ENCODE assay signal across 18 cellular contexts in the genomic region with DNA sequence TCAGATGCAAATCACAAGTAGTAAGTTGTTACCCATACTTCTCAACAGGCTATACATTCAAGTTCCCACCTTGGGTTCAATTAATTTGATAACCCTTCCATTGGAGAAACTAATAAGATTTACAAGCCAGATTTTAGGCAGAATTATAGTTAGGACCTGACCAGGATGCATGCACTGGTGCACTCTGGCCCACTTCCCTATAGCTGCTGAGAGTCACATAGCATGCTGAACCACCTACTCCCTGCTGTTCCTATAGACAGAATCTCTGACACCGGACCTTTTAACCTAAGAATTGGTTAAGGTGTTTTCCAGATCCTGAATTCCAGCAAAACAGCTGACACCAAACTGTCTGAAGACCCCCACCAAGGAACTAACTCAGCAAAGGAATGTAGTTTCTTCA.
"Had no signal": no experiment of that assay in that cellular context is flagged by ENCODE, and none has a peak within 500 bp of the region (broad histone marks: within the 10 kb centered on the region; RNA-seq: fewer than 3 reads in every experiment).

No MANE protein-coding gene starts in this region.

- H3K4me1 ChIP-seq: adrenal gland had no signal

- H3K36me3 ChIP-seq: adrenal gland had no signal

- H3K4me1 Mint-ChIP-seq: WTC11 had no signal

- H3K4me3 Mint-ChIP-seq: activated CD4-positive, alpha-beta memory T cell treated with anti-CD3 and anti-CD28 coated beads, Interleukin-2, amount 10 ng/mL, durations not matched to agents 7 days and 5 days; activated naive CD8-positive, alpha-beta T cell treated with anti-CD3 and anti-CD28 coated beads, Interleukin-2, amount 10 ng/mL, durations not matched to agents 7 days and 5 days; T-helper 17 cell; WTC11 had no signal

- H3K27me3 ChIP-seq: adrenal gland had no signal

- DNase-seq: activated CD4-positive, alpha-beta memory T cell treated with anti-CD3 and anti-CD28 coated beads, Interleukin-2, amount 10 ng/mL, durations not matched to agents 7 days and 5 days; activated CD4-positive, alpha-beta T cell treated with anti-CD3 and anti-CD28 coated beads for 1 hour; activated CD4-positive, alpha-beta T cell treated with anti-CD3 and anti-CD28 coated beads, Interleukin-2, amount 50 U/mL, for 1 hour; activated naive CD4-positive, alpha-beta T cell treated with anti-CD3 and anti-CD28 coated beads, Interleukin-2, amount 50 U/mL, for 16 hours; activated naive CD8-positive, alpha-beta T cell treated with anti-CD3 and anti-CD28 coated beads, Interleukin-2, amount 10 ng/mL, durations not matched to agents 7 days and 5 days; adrenal gland; anterior cingulate cortex; Kasumi-1; NCI-H1105 treated with DMSO at 0.1 percent for 48 hours; NCI-H1436 treated with DMSO at 0.1 percent for 48 hours; NCI-H187; NCI-H2081; NCI-H510A treated with DMSO at 0.1 percent for 48 hours; PC-9; SIG-M5; T-helper 17 cell; T-helper 9 cell had no signal

- H3K4me2 ChIP-seq: PC-9 had no signal

- H2AFZ ChIP-seq: PC-9 had no signal

- H3K27ac ChIP-seq: adrenal gland, PC-9 had no signal

- H3K27ac Mint-ChIP-seq: activated CD4-positive, alpha-beta memory T cell treated with anti-CD3 and anti-CD28 coated beads, Interleukin-2, amount 10 ng/mL, durations not matched to agents 7 days and 5 days; activated naive CD8-positive, alpha-beta T cell treated with anti-CD3 and anti-CD28 coated beads, Interleukin-2, amount 10 ng/mL, durations not matched to agents 7 days and 5 days; T-helper 17 cell; WTC11 had no signal

- ATAC-seq: T-helper 17 cell, WTC11 had no signal

- H3K4me3 ChIP-seq: adrenal gland, PC-9 had no signal

- H3K27me3 Mint-ChIP-seq: activated CD4-positive, alpha-beta memory T cell treated with anti-CD3 and anti-CD28 coated beads, Interleukin-2, amount 10 ng/mL, durations not matched to agents 7 days and 5 days; activated naive CD8-positive, alpha-beta T cell treated with anti-CD3 and anti-CD28 coated beads, Interleukin-2, amount 10 ng/mL, durations not matched to agents 7 days and 5 days; T-helper 17 cell had no signal
